In the genomic region with DNA sequence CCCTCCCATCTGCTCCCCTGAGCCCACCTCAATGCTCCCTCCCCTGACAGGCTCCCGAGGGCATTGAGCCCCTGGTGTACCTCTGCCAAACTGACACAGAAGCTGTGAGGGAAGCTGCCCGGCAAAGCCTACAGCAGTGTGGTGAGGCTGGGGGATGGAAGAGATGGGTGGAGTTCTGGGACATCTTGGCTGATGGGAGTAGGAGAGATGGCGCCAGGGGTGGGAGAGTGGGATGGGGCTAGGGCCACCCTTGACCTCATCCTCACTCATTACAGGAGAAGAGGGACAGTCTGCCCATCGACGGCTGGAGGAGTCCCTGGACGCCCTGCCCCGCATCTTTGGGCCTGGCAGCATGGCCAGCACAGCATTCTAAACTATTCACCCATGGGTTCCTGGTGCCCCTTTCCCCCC, we compare ENCODE assay signal across 14 cellular contexts. TPM values are rescaled to one million over a fixed set of nuclear protein-coding genes. Genes with fewer than 3 reads are reported as not detected.
DNase-seq lines count a peak whose midpoint lies in the region; ATAC-seq and TF ChIP-seq lines count a peak whose summit lies in the region.
"Had no signal": no experiment of that assay in that cellular context is flagged by ENCODE, and none has a peak within 500 bp of the region (broad histone marks: within the 10 kb centered on the region; RNA-seq: fewer than 3 reads in every experiment).

No MANE protein-coding gene starts in this region.

- no peaks in the 10 kb centered on the region for H3K9me3 ChIP-seq in T-helper 17 cell (ENCODE audit: control insufficient read depth, low read length, poor library complexity, severe bottlenecking)
- no peaks in the 10 kb centered on the region for H3K9me3 ChIP-seq in esophagus squamous epithelium
- H3K9me3 ChIP-seq: testis had no signal

- H3K27me3 ChIP-seq in esophagus squamous epithelium = no peaks in the 10 kb centered on the region
- H3K27me3 ChIP-seq: testis had no signal

- H3K27ac ChIP-seq in esophagus squamous epithelium = peak overlapping the region in 3 of 4 donors; percentile 75 to 84 (median 77)
- H3K27ac ChIP-seq: testis had no signal

- H3K36me3 ChIP-seq in esophagus squamous epithelium = peaks cover 8 to 58% (median 33%) of the 10 kb centered on the region in 3 donors

- no peak for ATAC-seq in T-helper 17 cell
- ATAC-seq in stimulated activated memory B cell treated with anti-CD40 and anti-IgM and Interleukin-4, amounts not matched to agents 10 μg/mL and 1 μg/mL and 100 μg/mL, for 72 hours = no peak
- ATAC-seq: activated T-cell treated with anti-CD3 and anti-CD28 coated beads, Interleukin-2, amount 50 U/mL, for 4 hours had no signal

- peaks cover 5% of the 10 kb centered on the region for H3K36me3 Mint-ChIP-seq in T-helper 2 cell treated with Interferon-gamma antibody and Interleukin-4, amounts not matched to agents 5 μg/mL and 100 μg/mL, for 36 hours (ENCODE audit: low read depth)
- H3K36me3 Mint-ChIP-seq in T-helper 17 cell (ENCODE audit: low read depth) = peaks cover 4% of the 10 kb centered on the region
- peaks cover 56% of the 10 kb centered on the region for H3K36me3 Mint-ChIP-seq in stimulated activated memory B cell treated with anti-CD40 and anti-IgM and Interleukin-4, amounts not matched to agents 10 μg/mL and 1 μg/mL and 100 μg/mL, for 72 hours

- H3K27me3 Mint-ChIP-seq in T-helper 2 cell treated with Interferon-gamma antibody and Interleukin-4, amounts not matched to agents 5 μg/mL and 100 μg/mL, for 36 hours (ENCODE audit: low read depth) = no peaks in the 10 kb centered on the region
- H3K27me3 Mint-ChIP-seq in T-helper 17 cell = no peaks in the 10 kb centered on the region
- no peaks in the 10 kb centered on the region for H3K27me3 Mint-ChIP-seq in stimulated activated memory B cell treated with anti-CD40 and anti-IgM and Interleukin-4, amounts not matched to agents 10 μg/mL and 1 μg/mL and 100 μg/mL, for 72 hours
- H3K27me3 Mint-ChIP-seq: brain had no signal

- WGBS in esophagus squamous epithelium, 2 donors = 86 to 89% methylated on average over 5 to 7 of the region's 7 CpGs

- peak overlapping the region; percentile 88 for H3K27ac Mint-ChIP-seq in T-helper 2 cell treated with Interferon-gamma antibody and Interleukin-4, amounts not matched to agents 5 μg/mL and 100 μg/mL, for 36 hours
- H3K27ac Mint-ChIP-seq in T-helper 17 cell = peak overlapping the region; percentile 93
- peak overlapping the region; percentile 96 for H3K27ac Mint-ChIP-seq in stimulated activated memory B cell treated with anti-CD40 and anti-IgM and Interleukin-4, amounts not matched to agents 10 μg/mL and 1 μg/mL and 100 μg/mL, for 72 hours

- in situ Hi-C loops in GM13977 (cut with MboI; ENCODE audit: low pct_unique_long_range_greater_than_20kb, low sequenced_read_pairs, unreplicated experiment) = loop anchor here (25.0 kb wide), 1 partner anchor 366 kb away; no protein-coding TSS in a partner anchor

- H3K9me3 Mint-ChIP-seq in T-helper 2 cell treated with Interferon-gamma antibody and Interleukin-4, amounts not matched to agents 5 μg/mL and 100 μg/mL, for 36 hours = no peaks in the 10 kb centered on the region
- H3K9me3 Mint-ChIP-seq in stimulated activated memory B cell treated with anti-CD40 and anti-IgM and Interleukin-4, amounts not matched to agents 10 μg/mL and 1 μg/mL and 100 μg/mL, for 72 hours = no peaks in the 10 kb centered on the region
- H3K9me3 Mint-ChIP-seq: activated T-cell treated with anti-CD3 and anti-CD28 coated beads, Interleukin-2, amount 50 U/mL, for 4 hours; brain had no signal

- peaks cover 30% of the 10 kb centered on the region for H3K4me1 Mint-ChIP-seq in T-helper 2 cell treated with Interferon-gamma antibody and Interleukin-4, amounts not matched to agents 5 μg/mL and 100 μg/mL, for 36 hours (ENCODE audit: low read depth)
- peaks cover 44% of the 10 kb centered on the region for H3K4me1 Mint-ChIP-seq in T-helper 17 cell
- peaks cover 83% of the 10 kb centered on the region for H3K4me1 Mint-ChIP-seq in stimulated activated memory B cell treated with anti-CD40 and anti-IgM and Interleukin-4, amounts not matched to agents 10 μg/mL and 1 μg/mL and 100 μg/mL, for 72 hours

- intact Hi-C loops in esophagus squamous epithelium (cut with DNase I) = no loop called here

- no peak for TF ChIP-seq POLR2A in esophagus squamous epithelium (IDR thresholded peaks at IDR 0.05)

- H3K4me3 ChIP-seq in esophagus squamous epithelium = no peak overlapping the region
- H3K4me3 ChIP-seq: testis had no signal

- H3K4me1 ChIP-seq in esophagus squamous epithelium = peaks cover 32 to 74% (median 53%) of the 10 kb centered on the region in 3 donors

- no peak for DNase-seq in T-helper 2 cell treated with Interferon-gamma antibody and Interleukin-4, amounts not matched to agents 5 μg/mL and 100 μg/mL, for 36 hours (ENCODE audit: low spot score)
- DNase-seq in T-helper 2 cell (no peak), T-helper 17 cell (no peak), esophagus squamous epithelium (lab: John Stamatoyannopoulos, UW) (no peak), GM13977 (ENCODE audit: low spot score) (no peak), RKO (ENCODE audit: low spot score) (no peak), NCI-H1930 (lab: John Stamatoyannopoulos, UW) (no peak)
- DNase-seq: activated T-cell treated with anti-CD3 and anti-CD28 coated beads, Interleukin-2, amount 50 U/mL, for 4 hours; DMS79; NCI-H1436; NCI-H526 treated with DMSO at 0.1 percent for 48 hours; testis had no signal

- TF ChIP-seq CTCF in esophagus squamous epithelium (IDR thresholded peaks at IDR 0.05) (no peak), GM13977 (IDR thresholded peaks at IDR 0.05; ENCODE audit: extremely low read depth, insufficient read depth, missing control alignments) (no peak)

- H3K4me3 Mint-ChIP-seq in T-helper 2 cell treated with Interferon-gamma antibody and Interleukin-4, amounts not matched to agents 5 μg/mL and 100 μg/mL, for 36 hours = no peak overlapping the region
- peak overlapping the region; percentile 86 for H3K4me3 Mint-ChIP-seq in T-helper 17 cell
- no peak overlapping the region for H3K4me3 Mint-ChIP-seq in stimulated activated memory B cell treated with anti-CD40 and anti-IgM and Interleukin-4, amounts not matched to agents 10 μg/mL and 1 μg/mL and 100 μg/mL, for 72 hours
- H3K4me3 Mint-ChIP-seq: activated T-cell treated with anti-CD3 and anti-CD28 coated beads, Interleukin-2, amount 50 U/mL, for 4 hours; brain had no signal

RNA-seq across cellular contexts. Expression of gene CTCF, which starts 16.2 kb away (rescaled TPM):
- total RNA-seq in T-helper 17 cell (10 to 100 TPM; 48.5 to 57.8 TPM), esophagus squamous epithelium (10 to 100 TPM; 29.9 to 35.5 (median 33.5) TPM)

RNA-seq across cellular contexts. Expression of gene RIPOR1, which starts 17.5 kb away (rescaled TPM):
- total RNA-seq in T-helper 17 cell (10 to 100 TPM; 46.5 to 66.0 TPM), esophagus squamous epithelium (10 to 100 TPM in 3 of 4 donors, 1 to 10 TPM in 1; 6.6 to 24.0 (median 15.6) TPM)
